In the genomic region with DNA sequence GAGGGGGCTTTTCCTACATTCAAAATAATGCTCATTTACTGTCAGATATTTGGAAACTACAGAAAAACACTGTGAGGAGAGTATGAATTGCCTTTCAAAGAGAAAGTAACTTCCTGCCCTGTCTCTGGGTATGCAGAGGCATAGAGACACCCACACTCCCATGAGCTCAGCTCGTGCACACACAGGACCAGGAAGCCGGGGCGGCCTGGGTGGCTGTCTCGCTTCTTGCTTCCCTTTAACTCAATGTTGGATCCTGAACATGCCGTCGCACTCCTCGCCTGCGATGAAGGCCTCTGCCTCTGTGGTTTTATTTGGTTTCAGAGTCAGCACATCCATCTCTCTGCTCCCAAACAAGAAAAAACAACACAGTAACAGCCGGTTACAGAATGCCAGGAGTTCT, we compare ENCODE assay signal across 11 cellular contexts. TPM values are rescaled to one million over a fixed set of nuclear protein-coding genes. Genes with fewer than 3 reads are reported as not detected.
A peak's percentile ranks its signal among the peaks of the same experiment; 100 is the strongest.
DNase-seq lines count a peak whose midpoint lies in the region; ATAC-seq, FAIRE-seq and TF ChIP-seq lines count a peak whose summit lies in the region.
"Had no signal": no experiment of that assay in that cellular context is flagged by ENCODE, and none has a peak within 500 bp of the region (broad histone marks: within the 10 kb centered on the region; RNA-seq: fewer than 3 reads in every experiment).

No MANE protein-coding gene starts in this region.

- POLR2A ChIA-PET in activated CD4-positive, alpha-beta memory T cell treated with anti-CD3 and anti-CD28 coated beads for 36 hours (lab: Charles Lee), result no interaction called here
- POLR2A ChIA-PET in activated CD4-positive, alpha-beta memory T cell treated with anti-CD3 and anti-CD28 coated beads, Interleukin-2, amount 10 ng/mL, durations not matched to agents 7 days and 5 days (lab: Charles Lee), result no interaction called here

- CTCF ChIA-PET in activated CD4-positive, alpha-beta memory T cell treated with anti-CD3 and anti-CD28 coated beads for 36 hours (lab: Charles Lee), result no interaction called here
- CTCF ChIA-PET in activated CD4-positive, alpha-beta memory T cell treated with anti-CD3 and anti-CD28 coated beads, Interleukin-2, amount 10 ng/mL, durations not matched to agents 7 days and 5 days (lab: Charles Lee), result no interaction called here

- peak overlapping the region; percentile 67 for H3K27ac Mint-ChIP-seq in activated CD4-positive, alpha-beta memory T cell treated with anti-CD3 and anti-CD28 coated beads for 36 hours
- H3K27ac Mint-ChIP-seq in activated CD4-positive, alpha-beta memory T cell treated with anti-CD3 and anti-CD28 coated beads, Interleukin-2, amount 10 ng/mL, durations not matched to agents 7 days and 5 days, result no peak overlapping the region
- H3K27ac Mint-ChIP-seq in activated naive CD4-positive, alpha-beta T cell treated with anti-CD3 and anti-CD28 coated beads, Interleukin-2, amount 50 U/mL, for 72 hours, result peak overlapping the region; percentile 44 to 90
- no peak overlapping the region for H3K27ac Mint-ChIP-seq in natural killer cell treated with Interleukin-12 subunit alpha and Interleukin-12 subunit beta and Interleukin-15 and Interleukin-18, amount 100 ng/mL, for 72 hours

- H3K27me3 Mint-ChIP-seq in activated CD4-positive, alpha-beta memory T cell treated with anti-CD3 and anti-CD28 coated beads for 36 hours, result no peaks in the 10 kb centered on the region
- no peaks in the 10 kb centered on the region for H3K27me3 Mint-ChIP-seq in activated CD4-positive, alpha-beta memory T cell treated with anti-CD3 and anti-CD28 coated beads, Interleukin-2, amount 10 ng/mL, durations not matched to agents 7 days and 5 days
- H3K27me3 Mint-ChIP-seq in natural killer cell treated with Interleukin-12 subunit alpha and Interleukin-12 subunit beta and Interleukin-15 and Interleukin-18, amount 100 ng/mL, for 72 hours, result peaks cover 0 to 8% of the 10 kb centered on the region in 2 donors

- peak; percentile 71 for ATAC-seq in HG03520 (IDR thresholded peaks at IDR 0.05; ENCODE audit: unreplicated experiment)
- ATAC-seq in activated naive CD4-positive, alpha-beta T cell treated with anti-CD3 and anti-CD28 coated beads, Interleukin-2, amount 50 U/mL, for 72 hours, result peak; percentile 67 to 88
- ATAC-seq in HG03521 (IDR thresholded peaks at IDR 0.05; ENCODE audit: unreplicated experiment), result no peak
- ATAC-seq in natural killer cell treated with Interleukin-12 subunit alpha and Interleukin-12 subunit beta and Interleukin-15 and Interleukin-18, amount 100 ng/mL, for 72 hours, result no peak
- ATAC-seq: A549 had no signal

- H3K4me1 Mint-ChIP-seq in activated CD4-positive, alpha-beta memory T cell treated with anti-CD3 and anti-CD28 coated beads for 36 hours (ENCODE audit: low read depth), result peaks cover 9% of the 10 kb centered on the region
- peaks cover 8% of the 10 kb centered on the region for H3K4me1 Mint-ChIP-seq in activated CD4-positive, alpha-beta memory T cell treated with anti-CD3 and anti-CD28 coated beads, Interleukin-2, amount 10 ng/mL, durations not matched to agents 7 days and 5 days
- peaks cover 0 to 3% of the 10 kb centered on the region in 2 donors for H3K4me1 Mint-ChIP-seq in natural killer cell treated with Interleukin-12 subunit alpha and Interleukin-12 subunit beta and Interleukin-15 and Interleukin-18, amount 100 ng/mL, for 72 hours (ENCODE audit: low read depth in 2 of 2)

- peak; percentile 46 for DNase-seq in activated CD4-positive, alpha-beta memory T cell treated with anti-CD3 and anti-CD28 coated beads for 36 hours
- DNase-seq in activated CD4-positive, alpha-beta memory T cell treated with anti-CD3 and anti-CD28 coated beads, Interleukin-2, amount 10 ng/mL, durations not matched to agents 7 days and 5 days, result no peak
- DNase-seq in activated naive CD4-positive, alpha-beta T cell treated with anti-CD3 and anti-CD28 coated beads, Interleukin-2, amount 50 U/mL, for 72 hours (ENCODE audit: low spot score in 2 of 2), result no peak
- DNase-seq in stimulated activated CD4-positive, alpha-beta T cell treated with anti-CD3 and anti-CD28 coated beads, Interleukin-4, amount 100 ng/mL, for 48 hours (ENCODE audit: low read depth in 2 of 2), result peak; percentile 4 to 10
- DNase-seq in D721Med (ENCODE audit: insufficient read length, low spot score), result no peak
- DNase-seq in natural killer cell treated with Interleukin-12 subunit alpha and Interleukin-12 subunit beta and Interleukin-15 and Interleukin-18, amount 100 ng/mL, for 72 hours (ENCODE audit: low spot score), result no peak
- DNase-seq: retina had no signal

- peak overlapping the region; percentile 20 for H3K4me3 Mint-ChIP-seq in activated CD4-positive, alpha-beta memory T cell treated with anti-CD3 and anti-CD28 coated beads for 36 hours
- no peak overlapping the region for H3K4me3 Mint-ChIP-seq in activated CD4-positive, alpha-beta memory T cell treated with anti-CD3 and anti-CD28 coated beads, Interleukin-2, amount 10 ng/mL, durations not matched to agents 7 days and 5 days
- no peak overlapping the region for H3K4me3 Mint-ChIP-seq in natural killer cell treated with Interleukin-12 subunit alpha and Interleukin-12 subunit beta and Interleukin-15 and Interleukin-18, amount 100 ng/mL, for 72 hours

- peaks cover 5% of the 10 kb centered on the region for H3K9me3 Mint-ChIP-seq in activated CD4-positive, alpha-beta memory T cell treated with anti-CD3 and anti-CD28 coated beads for 36 hours
- peaks cover 4% of the 10 kb centered on the region for H3K9me3 Mint-ChIP-seq in activated CD4-positive, alpha-beta memory T cell treated with anti-CD3 and anti-CD28 coated beads, Interleukin-2, amount 10 ng/mL, durations not matched to agents 7 days and 5 days
- H3K9me3 Mint-ChIP-seq in activated naive CD4-positive, alpha-beta T cell treated with anti-CD3 and anti-CD28 coated beads, Interleukin-2, amount 50 U/mL, for 72 hours, result peaks cover 0 to 5% of the 10 kb centered on the region in 2 donors
- no peaks in the 10 kb centered on the region for H3K9me3 Mint-ChIP-seq in natural killer cell treated with Interleukin-12 subunit alpha and Interleukin-12 subunit beta and Interleukin-15 and Interleukin-18, amount 100 ng/mL, for 72 hours

- no peaks in the 10 kb centered on the region for H3K36me3 Mint-ChIP-seq in activated CD4-positive, alpha-beta memory T cell treated with anti-CD3 and anti-CD28 coated beads for 36 hours
- H3K36me3 Mint-ChIP-seq in activated CD4-positive, alpha-beta memory T cell treated with anti-CD3 and anti-CD28 coated beads, Interleukin-2, amount 10 ng/mL, durations not matched to agents 7 days and 5 days (ENCODE audit: low read depth), result no peaks in the 10 kb centered on the region
- peaks cover 0 to 5% of the 10 kb centered on the region in 2 donors for H3K36me3 Mint-ChIP-seq in activated naive CD4-positive, alpha-beta T cell treated with anti-CD3 and anti-CD28 coated beads, Interleukin-2, amount 50 U/mL, for 72 hours
- no peaks in the 10 kb centered on the region for H3K36me3 Mint-ChIP-seq in natural killer cell treated with Interleukin-12 subunit alpha and Interleukin-12 subunit beta and Interleukin-15 and Interleukin-18, amount 100 ng/mL, for 72 hours

- FAIRE-seq in D721Med (lab: Jason Lieb, UNC), result no peak
- FAIRE-seq: A549 had no signal

- no peak for TF ChIP-seq CTCF in D721Med (IDR thresholded peaks at IDR 0.05; ENCODE audit: insufficient read depth, missing control alignments)

- intact Hi-C loops in activated CD4-positive, alpha-beta memory T cell treated with anti-CD3 and anti-CD28 coated beads for 36 hours (cut with micrococcal nuclease), result no loop called here

RNA-seq across cellular contexts. Expression of a gene that starts 40.1 kb away (rescaled TPM):
- not detected for total RNA-seq in activated CD4-positive, alpha-beta memory T cell treated with anti-CD3 and anti-CD28 coated beads for 36 hours
- under 1 TPM; 0.08 to 0.13 TPM for total RNA-seq in activated CD4-positive, alpha-beta memory T cell treated with anti-CD3 and anti-CD28 coated beads, Interleukin-2, amount 10 ng/mL, durations not matched to agents 7 days and 5 days
- under 1 TPM in 1 of 2 donors, not detected in 1; 0.16 TPM for total RNA-seq in activated naive CD4-positive, alpha-beta T cell treated with anti-CD3 and anti-CD28 coated beads, Interleukin-2, amount 50 U/mL, for 72 hours
- not detected for total RNA-seq in natural killer cell treated with Interleukin-12 subunit alpha and Interleukin-12 subunit beta and Interleukin-15 and Interleukin-18, amount 100 ng/mL, for 72 hours
- total RNA-seq: NCI-H460 had no signal

RNA-seq across cellular contexts. Expression of a gene that starts 52.5 kb away (rescaled TPM):
- total RNA-seq in activated CD4-positive, alpha-beta memory T cell treated with anti-CD3 and anti-CD28 coated beads for 36 hours, result not detected
- under 1 TPM; 0.48 to 0.75 TPM for total RNA-seq in activated CD4-positive, alpha-beta memory T cell treated with anti-CD3 and anti-CD28 coated beads, Interleukin-2, amount 10 ng/mL, durations not matched to agents 7 days and 5 days
- not detected for total RNA-seq in activated naive CD4-positive, alpha-beta T cell treated with anti-CD3 and anti-CD28 coated beads, Interleukin-2, amount 50 U/mL, for 72 hours
- not detected for total RNA-seq in natural killer cell treated with Interleukin-12 subunit alpha and Interleukin-12 subunit beta and Interleukin-15 and Interleukin-18, amount 100 ng/mL, for 72 hours

Comparison
In these comparisons a context has a peak if more than half of its experiments do, and no peak if none do; other contexts are left out.
1. DNase-seq: peak in activated CD4-positive, alpha-beta memory T cell treated with anti-CD3 and anti-CD28 coated beads for 36 hours (single experiment) and stimulated activated CD4-positive, alpha-beta T cell treated with anti-CD3 and anti-CD28 coated beads, Interleukin-4, amount 100 ng/mL, for 48 hours (2 of 2); none in activated CD4-positive, alpha-beta memory T cell treated with anti-CD3 and anti-CD28 coated beads, Interleukin-2, amount 10 ng/mL, durations not matched to agents 7 days and 5 days (single experiment), activated naive CD4-positive, alpha-beta T cell treated with anti-CD3 and anti-CD28 coated beads, Interleukin-2, amount 50 U/mL, for 72 hours (0 of 2), D721Med (single experiment) and natural killer cell treated with Interleukin-12 subunit alpha and Interleukin-12 subunit beta and Interleukin-15 and Interleukin-18, amount 100 ng/mL, for 72 hours (single experiment).
2. H3K27ac Mint-ChIP-seq: peak in activated CD4-positive, alpha-beta memory T cell treated with anti-CD3 and anti-CD28 coated beads for 36 hours (single experiment) and activated naive CD4-positive, alpha-beta T cell treated with anti-CD3 and anti-CD28 coated beads, Interleukin-2, amount 50 U/mL, for 72 hours (2 of 2); none in activated CD4-positive, alpha-beta memory T cell treated with anti-CD3 and anti-CD28 coated beads, Interleukin-2, amount 10 ng/mL, durations not matched to agents 7 days and 5 days (single experiment) and natural killer cell treated with Interleukin-12 subunit alpha and Interleukin-12 subunit beta and Interleukin-15 and Interleukin-18, amount 100 ng/mL, for 72 hours (0 of 2).
3. ATAC-seq: peak in HG03520 (single experiment) and activated naive CD4-positive, alpha-beta T cell treated with anti-CD3 and anti-CD28 coated beads, Interleukin-2, amount 50 U/mL, for 72 hours (2 of 2); none in HG03521 (single experiment) and natural killer cell treated with Interleukin-12 subunit alpha and Interleukin-12 subunit beta and Interleukin-15 and Interleukin-18, amount 100 ng/mL, for 72 hours (0 of 2).